13 cellular contexts compared by ENCODE assay signal in genomic region chr17:49815761-49816281, GRCh38. TPM values are rescaled to one million over a fixed set of nuclear protein-coding genes. Genes with fewer than 3 reads are reported as not detected.
DNase-seq lines count a peak whose midpoint lies in the region; ATAC-seq, FAIRE-seq and TF ChIP-seq lines count a peak whose summit lies in the region.
"Had no signal": no experiment of that assay in that cellular context is flagged by ENCODE, and none has a peak within 500 bp of the region (broad histone marks: within the 10 kb centered on the region; RNA-seq: fewer than 3 reads in every experiment).

No MANE protein-coding gene starts in this region.

- peaks cover 69% of the 10 kb centered on the region for H3K4me1 Mint-ChIP-seq in activated CD4-positive, alpha-beta T cell treated with anti-CD3 and anti-CD28 coated beads, Interleukin-2, amount 10 ng/mL, durations not matched to agents 7 days and 5 days

- ATAC-seq in HG02852 (IDR thresholded peaks at IDR 0.05; ENCODE audit: unreplicated experiment), result no peak
- ATAC-seq: sciatic nerve; stimulated activated naive B cell treated with anti-CD40 and anti-IgM and Interleukin-4, amounts not matched to agents 10 μg/mL and 1 μg/mL and 100 μg/mL, for 72 hours had no signal

- peak overlapping the region; percentile 98 for H3K27ac Mint-ChIP-seq in activated CD4-positive, alpha-beta T cell treated with anti-CD3 and anti-CD28 coated beads, Interleukin-2, amount 10 ng/mL, durations not matched to agents 7 days and 5 days
- H3K27ac Mint-ChIP-seq: stimulated activated naive B cell treated with anti-CD40 and anti-IgM and Interleukin-4, amounts not matched to agents 10 μg/mL and 1 μg/mL and 100 μg/mL, for 72 hours had no signal

- peaks cover 11% of the 10 kb centered on the region for H3K36me3 ChIP-seq in bronchial epithelial cell (ENCODE audit: control insufficient read depth, insufficient read depth, low read length)

- H3K36me3 Mint-ChIP-seq in activated CD4-positive, alpha-beta T cell treated with anti-CD3 and anti-CD28 coated beads, Interleukin-2, amount 10 ng/mL, durations not matched to agents 7 days and 5 days (ENCODE audit: low read depth), result peaks cover 64% of the 10 kb centered on the region

- no peak overlapping the region for H3K4me3 Mint-ChIP-seq in activated CD4-positive, alpha-beta T cell treated with anti-CD3 and anti-CD28 coated beads, Interleukin-2, amount 10 ng/mL, durations not matched to agents 7 days and 5 days
- H3K4me3 Mint-ChIP-seq: stimulated activated naive B cell treated with anti-CD40 and anti-IgM and Interleukin-4, amounts not matched to agents 10 μg/mL and 1 μg/mL and 100 μg/mL, for 72 hours had no signal

- CTCF ChIA-PET in activated CD4-positive, alpha-beta T cell treated with anti-CD3 and anti-CD28 coated beads, Interleukin-2, amount 10 ng/mL, durations not matched to agents 7 days and 5 days (lab: Charles Lee), result interaction anchor here (0.7 to 1.3 kb wide), 4 partner anchors 11 to 79 kb away, joined by 3 to 5 read pairs (median 3); no protein-coding TSS in a partner anchor

- no peaks in the 10 kb centered on the region for H3K27me3 Mint-ChIP-seq in activated CD4-positive, alpha-beta T cell treated with anti-CD3 and anti-CD28 coated beads, Interleukin-2, amount 10 ng/mL, durations not matched to agents 7 days and 5 days
- H3K27me3 Mint-ChIP-seq: stimulated activated naive B cell treated with anti-CD40 and anti-IgM and Interleukin-4, amounts not matched to agents 10 μg/mL and 1 μg/mL and 100 μg/mL, for 72 hours had no signal

- DNase-seq in activated CD4-positive, alpha-beta T cell treated with anti-CD3 and anti-CD28 coated beads, Interleukin-2, amount 10 ng/mL, durations not matched to agents 7 days and 5 days, result no peak
- DNase-seq in activated CD4-positive, alpha-beta T cell treated with anti-CD3 and anti-CD28 coated beads for 48 hours, result no peak
- DNase-seq in bronchial epithelial cell (ENCODE audit: low read depth), result peak; percentile 44
- DNase-seq in kidney tubule cell (ENCODE audit: low spot score), result peak; percentile 18
- peak; percentile 46 for DNase-seq in superior temporal gyrus (ENCODE audit: extremely low spot score)
- no peak for DNase-seq in stimulated activated CD4-positive, alpha-beta T cell treated with anti-CD3 and anti-CD28 coated beads, Interleukin-2, amount 100 ng/mL, for 48 hours
- DNase-seq in HTR-8/SVneo (ENCODE audit: insufficient read length, low spot score), result no peak
- DNase-seq: activated effector memory CD4-positive, alpha-beta T cell treated with anti-CD3 and anti-CD28 coated beads, Interleukin-2, amount 50 U/mL, for 16 hours; NCI-H187; stimulated activated naive B cell treated with anti-CD40 and anti-IgM and Interleukin-4, amounts not matched to agents 10 μg/mL and 1 μg/mL and 100 μg/mL, for 72 hours had no signal

- H3K27me3 ChIP-seq in bronchial epithelial cell (ENCODE audit: control insufficient read depth, insufficient read depth, low read length), result no peaks in the 10 kb centered on the region
- H3K27me3 ChIP-seq: SJSA1 had no signal

- no peak for TF ChIP-seq CTCF in bronchial epithelial cell (IDR thresholded peaks at IDR 0.05; ENCODE audit: insufficient read depth, low read length, severe bottlenecking)

- FAIRE-seq in bronchial epithelial cell (lab: Jason Lieb, UNC), result no peak
- no peak for FAIRE-seq in HTR-8/SVneo (lab: Jason Lieb, UNC)

- no peak overlapping the region for H3K4me3 ChIP-seq in bronchial epithelial cell (ENCODE audit: low read depth, low read length)
- H3K4me3 ChIP-seq: SJSA1 had no signal

- POLR2A ChIA-PET in activated CD4-positive, alpha-beta T cell treated with anti-CD3 and anti-CD28 coated beads, Interleukin-2, amount 10 ng/mL, durations not matched to agents 7 days and 5 days (lab: Charles Lee), result no interaction called here

- no peaks in the 10 kb centered on the region for H3K9me3 Mint-ChIP-seq in activated CD4-positive, alpha-beta T cell treated with anti-CD3 and anti-CD28 coated beads, Interleukin-2, amount 10 ng/mL, durations not matched to agents 7 days and 5 days
- H3K9me3 Mint-ChIP-seq: stimulated activated naive B cell treated with anti-CD40 and anti-IgM and Interleukin-4, amounts not matched to agents 10 μg/mL and 1 μg/mL and 100 μg/mL, for 72 hours had no signal

RNA-seq across cellular contexts. Expression of gene KAT7, which starts 27.3 kb away (rescaled TPM):
- 10 to 100 TPM; 78.5 to 82.4 TPM for total RNA-seq in activated CD4-positive, alpha-beta T cell treated with anti-CD3 and anti-CD28 coated beads, Interleukin-2, amount 10 ng/mL, durations not matched to agents 7 days and 5 days
- 12.4 and 18.8 TPM in 2 replicates for total RNA-seq in bronchial epithelial cell

RNA-seq across cellular contexts. Expression of gene TAC4, which starts 32.0 kb away (rescaled TPM):
- not detected for total RNA-seq in activated CD4-positive, alpha-beta T cell treated with anti-CD3 and anti-CD28 coated beads, Interleukin-2, amount 10 ng/mL, durations not matched to agents 7 days and 5 days
- total RNA-seq in bronchial epithelial cell, result not detected in 2 replicates
- total RNA-seq: sciatic nerve, SJSA1 had no signal

RNA-seq across cellular contexts. Expression of gene FAM117A, which starts 51.9 kb away (rescaled TPM):
- total RNA-seq in activated CD4-positive, alpha-beta T cell treated with anti-CD3 and anti-CD28 coated beads, Interleukin-2, amount 10 ng/mL, durations not matched to agents 7 days and 5 days, result 10 to 100 TPM; 30.6 to 34.1 TPM
- 0.53 and 1.9 TPM in 2 replicates for total RNA-seq in bronchial epithelial cell

Comparison
In these comparisons a context has a peak if more than half of its experiments do, and no peak if none do; other contexts are left out.
1. DNase-seq: peak in bronchial epithelial cell (single experiment), kidney tubule cell (single experiment) and superior temporal gyrus (single experiment); none in activated CD4-positive, alpha-beta T cell treated with anti-CD3 and anti-CD28 coated beads, Interleukin-2, amount 10 ng/mL, durations not matched to agents 7 days and 5 days (single experiment), activated CD4-positive, alpha-beta T cell treated with anti-CD3 and anti-CD28 coated beads for 48 hours (single experiment), stimulated activated CD4-positive, alpha-beta T cell treated with anti-CD3 and anti-CD28 coated beads, Interleukin-2, amount 100 ng/mL, for 48 hours (0 of 2) and HTR-8/SVneo (single experiment).
2. RNA of gene FAM117A, which starts 51.9 kb away (total RNA-seq): 30.6 to 34.1 TPM in activated CD4-positive, alpha-beta T cell treated with anti-CD3 and anti-CD28 coated beads, Interleukin-2, amount 10 ng/mL, durations not matched to agents 7 days and 5 days; 0.53 to 1.9 TPM in bronchial epithelial cell; every median in the first group is over 10 times any median in the second.